Comparison of ENCODE assay signal across 10 cellular contexts in genomic region chr4:3791910-3792542, GRCh38. TPM values are rescaled to one million over a fixed set of nuclear protein-coding genes. Genes with fewer than 3 reads are reported as not detected.
DNase-seq lines count a peak whose midpoint lies in the region; ATAC-seq and TF ChIP-seq lines count a peak whose summit lies in the region.
"Had no signal": no experiment of that assay in that cellular context is flagged by ENCODE, and none has a peak within 500 bp of the region (broad histone marks: within the 10 kb centered on the region; RNA-seq: fewer than 3 reads in every experiment).

No MANE protein-coding gene starts in this region.

- peaks cover 7% of the 10 kb centered on the region for H3K9me3 ChIP-seq in upper lobe of right lung

- H3K4me1 Mint-ChIP-seq in activated naive CD4-positive, alpha-beta T cell treated with anti-CD3 and anti-CD28 coated beads for 36 hours (ENCODE audit: low read depth): no peaks in the 10 kb centered on the region
- H3K4me1 Mint-ChIP-seq in activated CD8-positive, alpha-beta T cell treated with anti-CD3 and anti-CD28 coated beads for 36 hours (ENCODE audit: low read depth): no peaks in the 10 kb centered on the region
- H3K4me1 Mint-ChIP-seq: CD4-positive, CD25-positive, alpha-beta regulatory T cell had no signal

- no peak for TF ChIP-seq CTCF in activated CD8-positive, alpha-beta T cell treated with anti-CD3 and anti-CD28 coated beads for 36 hours (IDR thresholded peaks at IDR 0.05)
- no peak for TF ChIP-seq CTCF in upper lobe of right lung (IDR thresholded peaks at IDR 0.05)

- no peaks in the 10 kb centered on the region for H3K4me1 ChIP-seq in upper lobe of right lung

- no peak overlapping the region for H3K27ac ChIP-seq in upper lobe of right lung
- H3K27ac ChIP-seq: skin epidermis had no signal

- H3K36me3 Mint-ChIP-seq in activated naive CD4-positive, alpha-beta T cell treated with anti-CD3 and anti-CD28 coated beads for 36 hours (ENCODE audit: low read depth): no peaks in the 10 kb centered on the region
- H3K36me3 Mint-ChIP-seq in activated CD8-positive, alpha-beta T cell treated with anti-CD3 and anti-CD28 coated beads for 36 hours (ENCODE audit: low read depth): no peaks in the 10 kb centered on the region
- H3K36me3 Mint-ChIP-seq: CD4-positive, CD25-positive, alpha-beta regulatory T cell had no signal

- peaks cover 16% of the 10 kb centered on the region for H3K9me3 Mint-ChIP-seq in activated naive CD4-positive, alpha-beta T cell treated with anti-CD3 and anti-CD28 coated beads for 36 hours
- H3K9me3 Mint-ChIP-seq in activated CD8-positive, alpha-beta T cell treated with anti-CD3 and anti-CD28 coated beads for 36 hours: peaks cover 23% of the 10 kb centered on the region

- no peaks in the 10 kb centered on the region for H3K36me3 ChIP-seq in upper lobe of right lung

- POLR2A ChIA-PET in activated CD8-positive, alpha-beta T cell treated with anti-CD3 and anti-CD28 coated beads for 36 hours (lab: Charles Lee): no interaction called here

- H3K4me3 ChIP-seq in upper lobe of right lung: no peak overlapping the region
- H3K4me3 ChIP-seq: skin epidermis had no signal

- H3K27me3 Mint-ChIP-seq in activated naive CD4-positive, alpha-beta T cell treated with anti-CD3 and anti-CD28 coated beads for 36 hours (ENCODE audit: low read depth): peaks cover 13% of the 10 kb centered on the region
- H3K27me3 Mint-ChIP-seq in activated CD8-positive, alpha-beta T cell treated with anti-CD3 and anti-CD28 coated beads for 36 hours: peaks cover 9% of the 10 kb centered on the region

- H3K27me3 ChIP-seq in upper lobe of right lung: peaks cover 5% of the 10 kb centered on the region

- ATAC-seq in activated CD8-positive, alpha-beta T cell treated with anti-CD3 and anti-CD28 coated beads for 36 hours: no peak
- ATAC-seq in upper lobe of right lung: peak; percentile 55

- peak; percentile 60 for DNase-seq in activated naive CD4-positive, alpha-beta T cell treated with anti-CD3 and anti-CD28 coated beads for 36 hours
- DNase-seq in activated naive CD4-positive, alpha-beta T cell (lab: John Stamatoyannopoulos, UW): no peak
- DNase-seq in activated CD8-positive, alpha-beta T cell treated with anti-CD3 and anti-CD28 coated beads for 36 hours: peak; percentile 47
- peak; percentile 94 for DNase-seq in iPS-NIHi7 (ENCODE audit: extremely low spot score)
- DNase-seq in upper lobe of right lung: no peak
- no peak for DNase-seq in SW480 (ENCODE audit: low spot score)
- DNase-seq in activated CD4-positive, CD25-positive, alpha-beta regulatory T cell (lab: John Stamatoyannopoulos, UW): no peak
- no peak for DNase-seq in HCEC 1CT

- no peak overlapping the region for H3K27ac Mint-ChIP-seq in activated naive CD4-positive, alpha-beta T cell treated with anti-CD3 and anti-CD28 coated beads for 36 hours
- H3K27ac Mint-ChIP-seq in activated CD8-positive, alpha-beta T cell treated with anti-CD3 and anti-CD28 coated beads for 36 hours: no peak overlapping the region
- H3K27ac Mint-ChIP-seq: CD4-positive, CD25-positive, alpha-beta regulatory T cell had no signal

- intact Hi-C loops in activated naive CD4-positive, alpha-beta T cell treated with anti-CD3 and anti-CD28 coated beads for 36 hours (cut with micrococcal nuclease): no loop called here
- intact Hi-C loops in activated CD8-positive, alpha-beta T cell treated with anti-CD3 and anti-CD28 coated beads for 36 hours (cut with micrococcal nuclease): no loop called here
- intact Hi-C loops in upper lobe of right lung (cut with DNase I): no loop called here

- H3K4me3 Mint-ChIP-seq in activated naive CD4-positive, alpha-beta T cell treated with anti-CD3 and anti-CD28 coated beads for 36 hours: no peak overlapping the region
- H3K4me3 Mint-ChIP-seq in activated CD8-positive, alpha-beta T cell treated with anti-CD3 and anti-CD28 coated beads for 36 hours: no peak overlapping the region
- H3K4me3 Mint-ChIP-seq: CD4-positive, CD25-positive, alpha-beta regulatory T cell had no signal

- CTCF ChIA-PET in activated naive CD4-positive, alpha-beta T cell treated with anti-CD3 and anti-CD28 coated beads for 36 hours (lab: Charles Lee): no interaction called here
- CTCF ChIA-PET in activated CD8-positive, alpha-beta T cell treated with anti-CD3 and anti-CD28 coated beads for 36 hours (lab: Charles Lee): interaction anchor here (1.7 kb wide), 1 partner anchor 88 kb away, joined by 5 read pairs; no protein-coding TSS in a partner anchor

RNA-seq across cellular contexts. Expression of gene ADRA2C, which starts 25.8 kb away (rescaled TPM):
- not detected for total RNA-seq in activated naive CD4-positive, alpha-beta T cell treated with anti-CD3 and anti-CD28 coated beads for 36 hours
- total RNA-seq in activated CD8-positive, alpha-beta T cell treated with anti-CD3 and anti-CD28 coated beads for 36 hours: under 1 TPM in 1 of 2 experiments, not detected in 1; 0.27 TPM
- 7.3 TPM for total RNA-seq in upper lobe of right lung
- total RNA-seq: CD4-positive, CD25-positive, alpha-beta regulatory T cell had no signal

Comparison
In these comparisons a context has a peak if more than half of its experiments do, and no peak if none do; other contexts are left out.
1. DNase-seq: peak in activated naive CD4-positive, alpha-beta T cell treated with anti-CD3 and anti-CD28 coated beads for 36 hours (single experiment), activated CD8-positive, alpha-beta T cell treated with anti-CD3 and anti-CD28 coated beads for 36 hours (single experiment) and iPS-NIHi7 (single experiment); none in activated naive CD4-positive, alpha-beta T cell (0 of 4), upper lobe of right lung (single experiment), SW480 (single experiment), activated CD4-positive, CD25-positive, alpha-beta regulatory T cell (0 of 4) and HCEC 1CT (single experiment).